In the genomic region with DNA sequence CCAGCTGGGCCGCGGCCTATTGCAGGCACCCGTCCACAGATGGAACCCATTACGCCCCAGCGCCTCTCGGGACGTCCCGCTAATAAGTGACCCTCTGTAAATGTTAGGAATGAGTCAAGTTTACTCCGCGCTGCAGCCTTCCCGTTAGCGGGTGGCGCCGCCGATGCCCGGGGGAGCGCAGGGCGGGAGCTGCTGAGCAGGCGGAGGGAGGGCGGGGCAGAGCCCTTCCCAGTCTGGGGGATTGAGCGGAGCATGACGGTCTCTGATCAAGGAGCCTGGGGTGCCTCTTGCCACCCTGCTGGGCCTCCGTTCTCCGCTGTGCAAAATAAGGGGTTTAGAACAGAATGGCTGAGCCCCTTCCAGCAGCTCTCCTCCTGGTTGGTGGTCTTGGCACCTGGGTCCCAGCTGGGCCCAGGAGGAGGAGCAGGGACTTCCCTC, we compare ENCODE assay signal across 9 cellular contexts. TPM values are rescaled to one million over a fixed set of nuclear protein-coding genes. Genes with fewer than 3 reads are reported as not detected.
DNase-seq lines count a peak whose midpoint lies in the region; ATAC-seq and TF ChIP-seq lines count a peak whose summit lies in the region.
"Had no signal": no experiment of that assay in that cellular context is flagged by ENCODE, and none has a peak within 500 bp of the region (broad histone marks: within the 10 kb centered on the region; RNA-seq: fewer than 3 reads in every experiment).

No MANE protein-coding gene starts in this region.

- H3K27ac ChIP-seq in AG04450 (ENCODE audit: low read depth, low read length): peak overlapping the region; percentile 21
- no peak overlapping the region for H3K27ac ChIP-seq in HUES64 (ENCODE audit: low read depth, low read length)

- CTCF ChIA-PET in AG04450 (lab: Charles Lee): interaction anchor here (0.9 kb wide), 1 partner anchor 162 kb away, joined by 3 read pairs; no protein-coding TSS in a partner anchor

- peaks cover 19% of the 10 kb centered on the region for H3K27me3 Mint-ChIP-seq in memory B cell

- POLR2A ChIA-PET in AG04450 (lab: Yijun Ruan, JAX): interaction anchor here (0.6 to 1.2 kb wide), 3 partner anchors 27 to 330 kb away, joined by 3 to 4 read pairs (median 3); partner anchors contain the start of genes CAPN10 and SNED1

- peak; percentile 61 for DNase-seq in AG04450 (ENCODE audit: low read depth, low spot score)
- DNase-seq in epidermal melanocyte (ENCODE audit: insufficient read length, low spot score): peak; percentile 88
- no peak for DNase-seq in memory B cell (ENCODE audit: low spot score in 2 of 2)
- DNase-seq in NCI-H146 (lab: John Stamatoyannopoulos, UW): no peak
- no peak for DNase-seq in GM19238 (ENCODE audit: insufficient read length, low spot score)

- H3K27me3 ChIP-seq in AG04450 (ENCODE audit: control insufficient read depth, insufficient read depth, low read length) (no peaks in the 10 kb centered on the region), HUES64 (ENCODE audit: insufficient read depth, low read length) (peaks cover 19% of the 10 kb centered on the region)

- H3K4me1 ChIP-seq in HUES64 (ENCODE audit: insufficient read depth, low read length): 0 out of 2 replicates have a peak, but pooled peaks cover 5% of the 10 kb centered on the region

- no peaks in the 10 kb centered on the region for H3K36me3 ChIP-seq in HUES64 (ENCODE audit: insufficient read depth, low read length)

- no peak overlapping the region for H3K9ac ChIP-seq in HUES64 (ENCODE audit: low read depth, low read length)

- H3K4me1 Mint-ChIP-seq in memory B cell: peaks cover 3% of the 10 kb centered on the region

- peak overlapping the region; percentile 43 for H3K4me3 Mint-ChIP-seq in memory B cell

- no peak overlapping the region for H3K27ac Mint-ChIP-seq in memory B cell
- H3K27ac Mint-ChIP-seq: IgD-negative memory B cell had no signal

- H3K9me3 Mint-ChIP-seq in memory B cell: no peaks in the 10 kb centered on the region
- H3K9me3 Mint-ChIP-seq: IgD-negative memory B cell had no signal

- H3K4me3 ChIP-seq in AG04450 (ENCODE audit: low read depth, low read length): no peak overlapping the region
- peak overlapping the region; percentile 43 for H3K4me3 ChIP-seq in HUES64 (ENCODE audit: low read length)

- TF ChIP-seq CTCF in AG04450 (IDR thresholded peaks at IDR 0.05; ENCODE audit: low read depth, low read length): no peak

- no peaks in the 10 kb centered on the region for H3K36me3 Mint-ChIP-seq in memory B cell
- H3K36me3 Mint-ChIP-seq: IgD-negative memory B cell had no signal

- ATAC-seq in memory B cell (ENCODE audit: low read depth) (peak; percentile 28), HG02642 (IDR thresholded peaks at IDR 0.05; ENCODE audit: poor library complexity, unreplicated experiment) (no peak), HG02981 (IDR thresholded peaks at IDR 0.05; ENCODE audit: unreplicated experiment) (no peak)

- WGBS in HUES64: 4% methylated on average over 24 of the region's 24 CpGs

- no peaks in the 10 kb centered on the region; the same call in 1 of the 2 replicates for H3K9me3 ChIP-seq in AG04450 (ENCODE audit: control insufficient read depth, insufficient read depth, low read length)
- no peaks in the 10 kb centered on the region for H3K9me3 ChIP-seq in HUES64 (ENCODE audit: insufficient read depth, low read depth, low read length)

RNA-seq across cellular contexts. Expression of gene CROCC2, which starts 10.5 kb away (rescaled TPM):
- not detected in 2 replicates for polyA plus RNA-seq in AG04450 (2011; rRNA removed)
- not detected in 2 replicates for polyA minus RNA-seq in AG04450 (2011; rRNA and poly(A)+ RNA removed)
- polyA plus RNA-seq in HUES64 (2013, experiment 1 of 2): not detected
- polyA plus RNA-seq in HUES64 (2013, experiment 2 of 2): not detected
- polyA plus RNA-seq: IgD-negative memory B cell had no signal

RNA-seq across cellular contexts. Expression of gene MAB21L4, which starts 20.6 kb away (rescaled TPM):
- polyA plus RNA-seq in AG04450 (2011; rRNA removed): not detected in 2 replicates
- not detected in 2 replicates for polyA minus RNA-seq in AG04450 (2011; rRNA and poly(A)+ RNA removed)
- not detected for polyA plus RNA-seq in HUES64 (2013, experiment 1 of 2)
- not detected for polyA plus RNA-seq in HUES64 (2013, experiment 2 of 2)
- polyA plus RNA-seq: IgD-negative memory B cell had no signal

RNA-seq across cellular contexts. Expression of gene AGXT, which starts 48.0 kb away (rescaled TPM):
- polyA plus RNA-seq in AG04450 (2011; rRNA removed): not detected in 2 replicates
- polyA minus RNA-seq in AG04450 (2011; rRNA and poly(A)+ RNA removed): not detected in 2 replicates
- polyA plus RNA-seq in HUES64 (2013, experiment 1 of 2): not detected
- not detected for polyA plus RNA-seq in HUES64 (2013, experiment 2 of 2)
- polyA plus RNA-seq: IgD-negative memory B cell had no signal

Comparison
In these comparisons a context has a peak if more than half of its experiments do, and no peak if none do; other contexts are left out.
1. DNase-seq: peak in AG04450 (single experiment) and epidermal melanocyte (single experiment); none in memory B cell (0 of 2), NCI-H146 (single experiment) and GM19238 (single experiment).